ENCODE assay signal across 8 cellular contexts in genomic region chr4:60805500-60806313, GRCh38.
DNase-seq lines count a peak whose midpoint lies in the region; ATAC-seq and FAIRE-seq lines count a peak whose summit lies in the region.

No MANE protein-coding gene starts in this region.

- no peak overlapping the region for H3K4me3 Mint-ChIP-seq in activated CD4-positive, alpha-beta T cell treated with anti-CD3 and anti-CD28 coated beads, Interleukin-2, amount 10 ng/mL, durations not matched to agents 7 days and 5 days

- H3K4me1 Mint-ChIP-seq in activated CD4-positive, alpha-beta T cell treated with anti-CD3 and anti-CD28 coated beads, Interleukin-2, amount 10 ng/mL, durations not matched to agents 7 days and 5 days = no peaks in the 10 kb centered on the region

- H3K36me3 ChIP-seq in MG63 = no peaks in the 10 kb centered on the region

- H3K36me3 Mint-ChIP-seq in activated CD4-positive, alpha-beta T cell treated with anti-CD3 and anti-CD28 coated beads, Interleukin-2, amount 10 ng/mL, durations not matched to agents 7 days and 5 days (ENCODE audit: low read depth) = no peaks in the 10 kb centered on the region

- H3K4me3 ChIP-seq in MG63 = no peak overlapping the region

- no peaks in the 10 kb centered on the region for H3K27me3 ChIP-seq in MG63

- no peak overlapping the region for H3K27ac Mint-ChIP-seq in activated CD4-positive, alpha-beta T cell treated with anti-CD3 and anti-CD28 coated beads, Interleukin-2, amount 10 ng/mL, durations not matched to agents 7 days and 5 days

- peak; percentile 59 for FAIRE-seq in urothelium cell line (lab: Jason Lieb, UNC)

- peaks cover 2% of the 10 kb centered on the region for H3K9me3 Mint-ChIP-seq in activated CD4-positive, alpha-beta T cell treated with anti-CD3 and anti-CD28 coated beads, Interleukin-2, amount 10 ng/mL, durations not matched to agents 7 days and 5 days

- ATAC-seq in HG03432 (IDR thresholded peaks at IDR 0.05; ENCODE audit: unreplicated experiment) (peak; percentile 78), GM18861 (IDR thresholded peaks at IDR 0.05; ENCODE audit: unreplicated experiment) (no peak)

- peak; percentile 46 for DNase-seq in DMS53 treated with DMSO at 0.1 percent for 48 hours (lab: John Stamatoyannopoulos, UW; ENCODE audit: unreplicated experiment)
- peak; percentile 25 for DNase-seq in RPMI8226
- peak; percentile 28 for DNase-seq in foreskin melanocyte
- peak; percentile 29 for DNase-seq in urothelium cell line (ENCODE audit: low spot score)
- no peak for DNase-seq in activated CD4-positive, alpha-beta T cell treated with anti-CD3 and anti-CD28 coated beads, Interleukin-2, amount 10 ng/mL, durations not matched to agents 7 days and 5 days
- DNase-seq in MG63 = no peak

- no peaks in the 10 kb centered on the region for H3K27me3 Mint-ChIP-seq in activated CD4-positive, alpha-beta T cell treated with anti-CD3 and anti-CD28 coated beads, Interleukin-2, amount 10 ng/mL, durations not matched to agents 7 days and 5 days

- CTCF ChIA-PET in activated CD4-positive, alpha-beta T cell treated with anti-CD3 and anti-CD28 coated beads, Interleukin-2, amount 10 ng/mL, durations not matched to agents 7 days and 5 days (lab: Charles Lee) = no interaction called here

- no peaks in the 10 kb centered on the region for H3K9me3 ChIP-seq in MG63

- POLR2A ChIA-PET in activated CD4-positive, alpha-beta T cell treated with anti-CD3 and anti-CD28 coated beads, Interleukin-2, amount 10 ng/mL, durations not matched to agents 7 days and 5 days (lab: Charles Lee) = no interaction called here

Comparison
In these comparisons a context has a peak if more than half of its experiments do, and no peak if none do; other contexts are left out.
1. DNase-seq: peak in DMS53 treated with DMSO at 0.1 percent for 48 hours (single experiment), RPMI8226 (single experiment), foreskin melanocyte (single experiment) and urothelium cell line (single experiment); none in activated CD4-positive, alpha-beta T cell treated with anti-CD3 and anti-CD28 coated beads, Interleukin-2, amount 10 ng/mL, durations not matched to agents 7 days and 5 days (single experiment) and MG63 (single experiment).